Comparison of ENCODE assay signal across 23 cellular contexts in the genomic region with DNA sequence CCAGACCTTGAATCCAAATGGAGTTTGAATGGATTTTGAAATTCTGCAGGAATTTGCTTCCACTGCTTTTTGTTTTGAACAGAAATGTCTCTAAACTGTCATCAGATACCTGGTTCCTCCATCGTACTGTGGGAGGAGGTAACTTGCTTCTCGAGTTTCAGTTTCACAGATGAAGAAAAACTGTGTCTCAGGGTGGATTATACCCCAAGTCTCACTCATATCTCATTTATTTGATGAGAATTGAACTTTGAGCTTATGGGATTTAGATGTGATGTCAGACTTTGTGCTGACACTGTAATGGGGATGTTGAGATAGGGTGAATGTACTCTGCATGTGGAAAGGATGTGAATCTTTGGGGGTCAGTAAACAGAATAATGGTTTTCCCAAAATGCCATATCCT.
"Had no signal": no experiment of that assay in that cellular context is flagged by ENCODE, and none has a peak within 500 bp of the region (broad histone marks: within the 10 kb centered on the region; RNA-seq: fewer than 3 reads in every experiment).

No MANE protein-coding gene starts in this region.

- H3K4me3 ChIP-seq: colonic mucosa, MG63, SJSA1 had no signal

- H3K9me3 ChIP-seq: colonic mucosa, MG63, SJSA1 had no signal

- ATAC-seq: activated CD8-positive, alpha-beta memory T cell treated with anti-CD3 and anti-CD28 coated beads, Interleukin-2, amount 10 ng/mL, durations not matched to agents 7 days and 5 days; PC-3; SK-N-SH treated with all-trans-retinoic acid at 6 μM for 48 hours had no signal

- DNase-seq: activated CD4-positive, CD25-positive, alpha-beta regulatory T cell; activated CD8-positive, alpha-beta memory T cell treated with anti-CD3 and anti-CD28 coated beads, Interleukin-2, amount 10 ng/mL, durations not matched to agents 7 days and 5 days; activated effector memory CD4-positive, alpha-beta T cell treated with Interleukin-2 at 50 U/mL for 16 hours; activated naive CD4-positive, alpha-beta T cell; caudate nucleus; colonic mucosa; MG63; NCI-H1105; NCI-H1436; NCI-H1694 treated with DMSO at 0.1 percent for 48 hours; NCI-H2029 treated with DMSO at 0.1 percent for 48 hours; NCI-H345; NCI-H510A; NCI-H526 treated with DMSO at 0.1 percent for 48 hours; NCI-H82; PC-3; SHP77; SW 1271; T-helper 9 cell had no signal

- H3K4me1 ChIP-seq: colonic mucosa had no signal

- H3K4me3 Mint-ChIP-seq: activated CD8-positive, alpha-beta memory T cell treated with anti-CD3 and anti-CD28 coated beads, Interleukin-2, amount 10 ng/mL, durations not matched to agents 7 days and 5 days; activated naive CD8-positive, alpha-beta T cell; T-helper 1 cell treated with Interleukin-12 subunit alpha and Interleukin-12 subunit beta and Interleukin-4 antibody, amounts not matched to agents 30 μg/mL and 1 μg/mL, for 36 hours had no signal

- H3K27ac ChIP-seq: colonic mucosa, SJSA1 had no signal

- H3K27me3 Mint-ChIP-seq: activated CD8-positive, alpha-beta memory T cell treated with anti-CD3 and anti-CD28 coated beads, Interleukin-2, amount 10 ng/mL, durations not matched to agents 7 days and 5 days; activated naive CD8-positive, alpha-beta T cell had no signal

- H3K27me3 ChIP-seq: colonic mucosa, MG63, SJSA1 had no signal

- H3K27ac Mint-ChIP-seq: activated CD8-positive, alpha-beta memory T cell treated with anti-CD3 and anti-CD28 coated beads, Interleukin-2, amount 10 ng/mL, durations not matched to agents 7 days and 5 days; activated naive CD8-positive, alpha-beta T cell; T-helper 1 cell treated with Interleukin-12 subunit alpha and Interleukin-12 subunit beta and Interleukin-4 antibody, amounts not matched to agents 30 μg/mL and 1 μg/mL, for 36 hours had no signal

- H3K36me3 ChIP-seq: colonic mucosa had no signal
